24 cellular contexts compared by ENCODE assay signal in genomic region chr12:39574378-39574777, GRCh38. TPM values are rescaled to one million over a fixed set of nuclear protein-coding genes. Genes with fewer than 3 reads are reported as not detected.
DNase-seq lines count a peak whose midpoint lies in the region; ATAC-seq and TF ChIP-seq lines count a peak whose summit lies in the region.
"Had no signal": no experiment of that assay in that cellular context is flagged by ENCODE, and none has a peak within 500 bp of the region (broad histone marks: within the 10 kb centered on the region; RNA-seq: fewer than 3 reads in every experiment).

No MANE protein-coding gene starts in this region.

- DNase-seq in Calu3 (no peak), iPS-NIHi11 (ENCODE audit: low spot score) (peak; percentile 12), psoas muscle (no peak), iPS-NIHi7 (ENCODE audit: extremely low spot score) (no peak), inferior parietal cortex (ENCODE audit: extremely low spot score) (no peak)
- DNase-seq: DMS153, DND-41, GM23248, Karpas-422, MV-4-11, NCI-H1105, NCI-H1436 treated with DMSO at 0.1 percent for 48 hours, NCI-H187 treated with DMSO at 0.1 percent for 48 hours, NCI-H2227 treated with DMSO at 0.1 percent for 48 hours, NCI-H510A, NCI-H69, Peyer's patch, SHP77 treated with DMSO at 0.1 percent for 48 hours had no signal

- WGBS in psoas muscle, 3 donors, result 94 to 97% (median 96%) methylated on average over 1 of the region's 1 CpG

- H3K9me3 Mint-ChIP-seq in Calu3 (ENCODE audit: low read depth, unreplicated experiment), result no peaks in the 10 kb centered on the region
- peaks cover 4 to 17% (median 12%) of the 10 kb centered on the region in 5 experiments for H3K9me3 Mint-ChIP-seq in brain

- BruUV-seq in Calu3 (replicated peaks; lab: Mats Ljungman, UMichigan), result no TSS peak

- H3K27ac ChIP-seq in HEK293 (ENCODE audit: extremely low read depth, low read depth, low read length) (no peak overlapping the region), psoas muscle (no peak overlapping the region)
- H3K27ac ChIP-seq: GM23248, HL-60, Peyer's patch had no signal

- no peaks in the 10 kb centered on the region for H3K36me3 Mint-ChIP-seq in Calu3 (ENCODE audit: insufficient read depth, unreplicated experiment)
- peaks cover 26% of the 10 kb centered on the region for H3K36me3 Mint-ChIP-seq in brain

- POLR2A ChIA-PET in HEK293 (lab: Yijun Ruan, JAX), result no interaction called here

- H3K9me3 ChIP-seq in HEK293 (ENCODE audit: control insufficient read depth, insufficient read depth, low read depth, low read length), result no peaks in the 10 kb centered on the region
- H3K9me3 ChIP-seq in psoas muscle, result no peaks in the 10 kb centered on the region
- H3K9me3 ChIP-seq: Peyer's patch had no signal

- CTCF ChIA-PET in Calu3 (lab: Charles Lee) (no interaction called here), HEK293 (lab: Yijun Ruan, JAX) (no interaction called here)

- H3K4me3 ChIP-seq in HEK293 (ENCODE audit: low read depth, low read length) (no peak overlapping the region), psoas muscle (no peak overlapping the region)
- H3K4me3 ChIP-seq: GM23248, Peyer's patch had no signal

- H3K27ac Mint-ChIP-seq in Calu3 (ENCODE audit: unreplicated experiment), result peak overlapping the region; percentile 87
- peak overlapping the region in 4 of 5 experiments; percentile 29 to 95 (median 58) for H3K27ac Mint-ChIP-seq in brain

- H3K27me3 ChIP-seq in psoas muscle (ENCODE audit: insufficient read depth in 3 of 3, low read length in 2 of 3), result no peaks in the 10 kb centered on the region
- H3K27me3 ChIP-seq: Peyer's patch had no signal

- H3K36me3 ChIP-seq in HEK293 (ENCODE audit: control insufficient read depth in 2 of 2, insufficient read depth in 1 of 2, low read length in 2 of 2) (no peaks in the 10 kb centered on the region), psoas muscle (ENCODE audit: insufficient read depth in 1 of 2, low read depth in 1 of 2) (no peaks in the 10 kb centered on the region)
- H3K36me3 ChIP-seq: Peyer's patch had no signal

- no peak for ATAC-seq in psoas muscle
- ATAC-seq in GM21447 (IDR thresholded peaks at IDR 0.05; ENCODE audit: unreplicated experiment), result no peak

- H3K4me1 ChIP-seq in HEK293 (ENCODE audit: control insufficient read depth, insufficient read depth, low read length), result no peaks in the 10 kb centered on the region
- no peaks in the 10 kb centered on the region for H3K4me1 ChIP-seq in psoas muscle
- H3K4me1 ChIP-seq: Peyer's patch had no signal

- no peaks in the 10 kb centered on the region for H3K27me3 Mint-ChIP-seq in Calu3 (ENCODE audit: unreplicated experiment)
- H3K27me3 Mint-ChIP-seq in brain, result no peaks in the 10 kb centered on the region

- TF ChIP-seq CTCF in Calu3 (IDR thresholded peaks at IDR 0.05; ENCODE audit: unreplicated experiment) (no peak), HEK293 (tag by site-specific recombination; IDR thresholded peaks at IDR 0.05) (no peak), brain (conservative IDR thresholded peaks at IDR 0.05) (no peak), psoas muscle (IDR thresholded peaks at IDR 0.05) (no peak)

- H3K4me1 Mint-ChIP-seq in Calu3 (ENCODE audit: low read depth, unreplicated experiment), result peaks cover 30% of the 10 kb centered on the region
- peaks cover 24% of the 10 kb centered on the region for H3K4me1 Mint-ChIP-seq in brain

- H3K4me3 Mint-ChIP-seq in Calu3 (ENCODE audit: low read depth, unreplicated experiment), result no peak overlapping the region
- H3K4me3 Mint-ChIP-seq in brain, result peak overlapping the region in 2 of 5 experiments; percentile 23 to 56

- intact Hi-C loops in Calu3 (cut with micrococcal nuclease; ENCODE audit: unreplicated experiment), result no loop called here
- intact Hi-C loops in psoas muscle (cut with DNase I), result no loop called here

TF ChIP-seq in HEK293, 187 proteins besides CTCF, POLR2A, EP300 and RAD21:
- TF ChIP-seq PRDM1 (tag by site-specific recombination; IDR thresholded peaks at IDR 0.05), result peak; percentile 84
- TF ChIP-seq ZBTB8A (tag by site-specific recombination; IDR thresholded peaks at IDR 0.05), result no peak

RNA-seq across cellular contexts. Expression of gene ABCD2, which starts 45.2 kb away (rescaled TPM):
- not detected in 2 replicates for total RNA-seq in Calu3 (2022)
- polyA plus RNA-seq in brain (ENCODE audit: insufficient read depth, low read depth, low replicate concordance), result 0.46 TPM
- total RNA-seq in psoas muscle, result under 1 TPM; 0.12 to 0.34 (median 0.24) TPM
- under 1 TPM; 0.04 to 0.22 (median 0.12) TPM for polyA plus RNA-seq in psoas muscle
- total RNA-seq: A172 had no signal
- polyA plus RNA-seq: BJ, GM23248 had no signal
